Comparison of ENCODE assay signal across 22 cellular contexts in the genomic region with DNA sequence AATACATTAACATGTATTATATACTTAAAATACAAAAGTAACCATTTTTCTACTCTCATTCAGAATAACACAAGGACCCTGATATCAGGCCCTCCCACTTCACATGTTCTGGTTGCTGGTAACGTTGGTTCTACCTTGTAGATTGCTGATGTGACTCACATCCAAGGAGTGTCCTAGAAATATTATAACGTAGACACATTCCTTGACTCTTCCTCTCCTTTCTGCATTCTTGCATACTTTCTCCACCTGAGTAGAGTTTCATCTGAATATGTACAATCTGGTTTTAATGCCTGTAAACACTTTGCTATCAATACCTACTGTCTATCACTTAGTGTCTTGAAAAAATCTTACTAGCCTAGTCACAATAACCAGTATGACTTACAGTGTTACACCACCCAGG.
"Had no signal": no experiment of that assay in that cellular context is flagged by ENCODE, and none has a peak within 500 bp of the region (broad histone marks: within the 10 kb centered on the region; RNA-seq: fewer than 3 reads in every experiment).

No MANE protein-coding gene starts in this region.

- H3K4me3 ChIP-seq: gastroesophageal sphincter, lung, pancreas, upper lobe of left lung, vagina had no signal

- H3K36me3 ChIP-seq: gastroesophageal sphincter, pancreas, upper lobe of left lung, vagina had no signal

- H3K36me3 Mint-ChIP-seq: naive B cell had no signal

- DNase-seq: effector memory CD8-positive, alpha-beta T cell; erythroblast; glutamatergic neuron; islet precursor cell; left colon; left ventricle myocardium superior; mesendoderm; naive B cell; occipital lobe; pancreas; right cardiac atrium; small intestine; stimulated activated CD4-positive, alpha-beta T cell treated with anti-CD3 and anti-CD28 coated beads, Interleukin-12 subunit alpha, Interleukin-12 subunit beta, amount 100 ng/mL, for 4 hours; stimulated activated naive CD4-positive, alpha-beta T cell treated with Interleukin-2 at 50 U/mL for 16 hours; upper lobe of left lung had no signal

- H3K4me3 Mint-ChIP-seq: dendritic cell treated with granulocyte-macrophage colony-stimulating factor and Interleukin-4, amounts not matched to agents 40 ng/mL and 50 ng/mL, for 4 days; effector memory CD8-positive, alpha-beta T cell; naive B cell; nephron had no signal

- H3K27ac Mint-ChIP-seq: dendritic cell treated with granulocyte-macrophage colony-stimulating factor and Interleukin-4, amounts not matched to agents 40 ng/mL and 50 ng/mL, for 4 days; effector memory CD8-positive, alpha-beta T cell; nephron; progenitor cell of endocrine pancreas had no signal

- H3K27me3 Mint-ChIP-seq: dendritic cell treated with granulocyte-macrophage colony-stimulating factor and Interleukin-4, amounts not matched to agents 40 ng/mL and 50 ng/mL, for 4 days; progenitor cell of endocrine pancreas had no signal

- H3K27ac ChIP-seq: gastroesophageal sphincter, pancreas, upper lobe of left lung, vagina had no signal

- H3K9me3 Mint-ChIP-seq: effector memory CD8-positive, alpha-beta T cell; nephron had no signal

- FAIRE-seq: colon, pancreas, small intestine had no signal

- ATAC-seq: effector memory CD8-positive, alpha-beta T cell; gastroesophageal sphincter; left colon; left ventricle myocardium superior; pancreas; right cardiac atrium had no signal

- H3K4me1 ChIP-seq: gastroesophageal sphincter, pancreas, upper lobe of left lung, vagina had no signal

- H3K4me1 Mint-ChIP-seq: naive B cell, nephron had no signal

- H3K27me3 ChIP-seq: gastroesophageal sphincter, pancreas, upper lobe of left lung, vagina had no signal
